ENCODE assay signal across 24 cellular contexts in genomic region chr16:17830651-17831050, GRCh38.
"Had no signal": no experiment of that assay in that cellular context is flagged by ENCODE, and none has a peak within 500 bp of the region (broad histone marks: within the 10 kb centered on the region; RNA-seq: fewer than 3 reads in every experiment).

No MANE protein-coding gene starts in this region.

- H3K36me3 ChIP-seq: MG63 had no signal

- H3K27ac ChIP-seq: SK-N-MC, VCaP had no signal

- H3K27me3 ChIP-seq: MG63 had no signal

- H3K4me3 ChIP-seq: MG63, SK-N-MC had no signal

- H3K9me3 Mint-ChIP-seq: activated CD4-positive, alpha-beta memory T cell treated with anti-CD3 and anti-CD28 coated beads for 36 hours; activated CD4-positive, alpha-beta T cell treated with anti-CD3 and anti-CD28 coated beads, Interleukin-2, amount 10 ng/mL, durations not matched to agents 7 days and 5 days; activated naive CD4-positive, alpha-beta T cell treated with anti-CD3 and anti-CD28 coated beads, Interleukin-2, amount 10 ng/mL, durations not matched to agents 7 days and 5 days; activated naive CD8-positive, alpha-beta T cell treated with anti-CD3 and anti-CD28 coated beads for 36 hours; activated T-helper 17 cell treated with anti-CD3 and anti-CD28 coated beads, Interleukin-2, amount 50 U/mL, for 72 hours had no signal

- H3K9me3 ChIP-seq: MG63 had no signal

- H3K4me1 Mint-ChIP-seq: activated CD4-positive, alpha-beta T cell treated with anti-CD3 and anti-CD28 coated beads, Interleukin-2, amount 10 ng/mL, durations not matched to agents 7 days and 5 days; activated naive CD4-positive, alpha-beta T cell treated with anti-CD3 and anti-CD28 coated beads, Interleukin-2, amount 10 ng/mL, durations not matched to agents 7 days and 5 days; activated T-helper 17 cell treated with anti-CD3 and anti-CD28 coated beads, Interleukin-2, amount 50 U/mL, for 72 hours had no signal

- H3K36me3 Mint-ChIP-seq: activated CD4-positive, alpha-beta memory T cell treated with anti-CD3 and anti-CD28 coated beads for 36 hours; activated naive CD4-positive, alpha-beta T cell treated with anti-CD3 and anti-CD28 coated beads, Interleukin-2, amount 10 ng/mL, durations not matched to agents 7 days and 5 days; activated naive CD8-positive, alpha-beta T cell treated with anti-CD3 and anti-CD28 coated beads for 36 hours had no signal

- H3K27me3 Mint-ChIP-seq: activated naive CD4-positive, alpha-beta T cell treated with anti-CD3 and anti-CD28 coated beads, Interleukin-2, amount 10 ng/mL, durations not matched to agents 7 days and 5 days; activated T-helper 17 cell treated with anti-CD3 and anti-CD28 coated beads, Interleukin-2, amount 50 U/mL, for 72 hours had no signal

- H3K4me3 Mint-ChIP-seq: activated CD4-positive, alpha-beta memory T cell treated with anti-CD3 and anti-CD28 coated beads for 36 hours; activated CD4-positive, alpha-beta T cell treated with anti-CD3 and anti-CD28 coated beads, Interleukin-2, amount 10 ng/mL, durations not matched to agents 7 days and 5 days; activated naive CD4-positive, alpha-beta T cell treated with anti-CD3 and anti-CD28 coated beads, Interleukin-2, amount 10 ng/mL, durations not matched to agents 7 days and 5 days; activated naive CD8-positive, alpha-beta T cell treated with anti-CD3 and anti-CD28 coated beads for 36 hours; activated T-helper 17 cell treated with anti-CD3 and anti-CD28 coated beads, Interleukin-2, amount 50 U/mL, for 72 hours had no signal

- H3K27ac Mint-ChIP-seq: activated CD4-positive, alpha-beta memory T cell treated with anti-CD3 and anti-CD28 coated beads for 36 hours; activated CD4-positive, alpha-beta T cell treated with anti-CD3 and anti-CD28 coated beads, Interleukin-2, amount 10 ng/mL, durations not matched to agents 7 days and 5 days; activated naive CD4-positive, alpha-beta T cell treated with anti-CD3 and anti-CD28 coated beads, Interleukin-2, amount 10 ng/mL, durations not matched to agents 7 days and 5 days; activated naive CD8-positive, alpha-beta T cell treated with anti-CD3 and anti-CD28 coated beads for 36 hours; activated T-helper 17 cell treated with anti-CD3 and anti-CD28 coated beads, Interleukin-2, amount 50 U/mL, for 72 hours had no signal

- DNase-seq: activated CD4-positive, alpha-beta memory T cell treated with anti-CD3 and anti-CD28 coated beads for 36 hours; activated CD4-positive, alpha-beta T cell treated with anti-CD3 and anti-CD28 coated beads, Interleukin-2, amount 10 ng/mL, durations not matched to agents 7 days and 5 days; activated CD4-positive, CD25-positive, alpha-beta regulatory T cell; activated CD8-positive, alpha-beta memory T cell treated with anti-CD3 and anti-CD28 coated beads for 24 hours; activated gamma-delta T cell; activated naive CD4-positive, alpha-beta T cell treated with anti-CD3 and anti-CD28 coated beads, Interleukin-2, amount 10 ng/mL, durations not matched to agents 7 days and 5 days; activated naive CD8-positive, alpha-beta T cell treated with anti-CD3 and anti-CD28 coated beads for 36 hours; activated T-cell treated with anti-CD3 and anti-CD28 coated beads, Interleukin-2, amount 50 U/mL, for 48 hours; anterior cingulate cortex; MG63; MV-4-11; NCI-H1105 treated with DMSO at 0.1 percent for 48 hours; NCI-H1436 treated with DMSO at 0.1 percent for 48 hours; NCI-H187; NCI-H2081; NCI-H510A treated with DMSO at 0.1 percent for 48 hours; NCI-H69; NK-92 treated with Interleukin-12 subunit alpha and Interleukin-12 subunit beta, amount 100 ng/mL, for 24 hours; OCI-M1; RPMI8226; T-helper 1 cell had no signal
